14 cellular contexts compared by ENCODE assay signal in the genomic region with DNA sequence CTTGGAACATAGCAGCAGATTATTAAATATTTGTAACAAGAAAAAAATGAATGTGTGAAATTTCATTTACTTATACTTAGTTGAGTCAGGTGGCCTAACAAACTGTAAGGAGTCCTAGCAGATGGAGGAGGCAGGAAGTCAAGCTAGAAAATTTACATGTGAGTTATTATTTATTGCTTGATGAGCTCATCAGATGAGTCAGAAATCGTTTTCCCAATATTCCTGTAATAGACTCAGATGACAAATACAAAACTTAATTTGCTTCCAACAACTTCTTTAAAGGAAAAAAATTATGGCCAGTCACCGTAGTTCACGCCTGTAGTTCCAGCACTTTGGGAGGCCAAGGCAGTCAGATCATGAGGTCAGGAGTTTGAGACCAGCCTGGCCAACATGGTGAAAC. TPM values are rescaled to one million over a fixed set of nuclear protein-coding genes. Genes with fewer than 3 reads are reported as not detected.
DNase-seq lines count a peak whose midpoint lies in the region; FAIRE-seq and TF ChIP-seq lines count a peak whose summit lies in the region.
"Had no signal": no experiment of that assay in that cellular context is flagged by ENCODE, and none has a peak within 500 bp of the region (broad histone marks: within the 10 kb centered on the region; RNA-seq: fewer than 3 reads in every experiment).

No MANE protein-coding gene starts in this region.

- WGBS in trophoblast cell (ENCODE audit: extremely low coverage, insufficient coverage, insufficient read length) = no CpG with 5 or more reads among the region's 3 CpGs

- no peak overlapping the region for H4K12ac ChIP-seq in trophoblast cell (ENCODE audit: low read depth, low read length)

- no peak overlapping the region for H3K4ac ChIP-seq in trophoblast cell (ENCODE audit: low read depth, low read length)

- no peak overlapping the region for H3K4me3 ChIP-seq in trophoblast cell (ENCODE audit: low read depth, low read length)
- H3K4me3 ChIP-seq: colonic mucosa, GM12878 had no signal

- no peaks in the 10 kb centered on the region for H3K79me2 ChIP-seq in trophoblast cell (ENCODE audit: control insufficient read depth, insufficient read depth, low read length, poor library complexity)

- H3K23ac ChIP-seq in trophoblast cell (ENCODE audit: low read length) = no peak overlapping the region

- no peak overlapping the region for H3K18ac ChIP-seq in trophoblast cell (ENCODE audit: low read length)

- H3K4me2 ChIP-seq in trophoblast cell (ENCODE audit: low read length) = no peak overlapping the region

- POLR2A ChIA-PET in RWPE1 (lab: Yijun Ruan, JAX; ENCODE audit: low non-redundant PET) = interaction anchor here (0.6 kb wide), 1 partner anchor 44 kb away, joined by 3 read pairs; the partner anchor contains the start of gene PRRC2C

- no peak overlapping the region for H3K14ac ChIP-seq in trophoblast cell (ENCODE audit: low read length)

- H3K27ac ChIP-seq in RWPE1 = peak overlapping the region; percentile 81
- no peak overlapping the region for H3K27ac ChIP-seq in trophoblast cell (ENCODE audit: low read depth, low read length)
- H3K27ac ChIP-seq: colonic mucosa had no signal

- H2AK5ac ChIP-seq in trophoblast cell (ENCODE audit: low read length) = no peak overlapping the region

- H3K9me3 ChIP-seq in trophoblast cell (ENCODE audit: insufficient read depth, low read depth, low read length) = no peaks in the 10 kb centered on the region
- H3K9me3 ChIP-seq: colonic mucosa had no signal

- CTCF ChIA-PET in RWPE1 (lab: Yijun Ruan, JAX) = no interaction called here

- no peak for TF ChIP-seq CTCF in RWPE1 (conservative IDR thresholded peaks at IDR 0.05; ENCODE audit: low read depth)

- no peaks in the 10 kb centered on the region for H3K79me1 ChIP-seq in trophoblast cell (ENCODE audit: low read length)

- no peak overlapping the region for H2AFZ ChIP-seq in trophoblast cell (ENCODE audit: insufficient read depth, low read length, poor library complexity)

- no peaks in the 10 kb centered on the region for H3K36me3 ChIP-seq in trophoblast cell (ENCODE audit: control insufficient read depth in 1 of 2, insufficient read depth in 2 of 2, low read length in 2 of 2)
- H3K36me3 ChIP-seq: colonic mucosa had no signal

- H3K27me3 ChIP-seq in trophoblast cell (ENCODE audit: insufficient read depth, low read length) = no peaks in the 10 kb centered on the region
- H3K27me3 ChIP-seq: colonic mucosa had no signal

- H2BK120ac ChIP-seq in trophoblast cell (ENCODE audit: insufficient read depth, low read length, poor library complexity) = no peak overlapping the region

- H2BK12ac ChIP-seq in trophoblast cell (ENCODE audit: low read length) = no peak overlapping the region

- H3K9ac ChIP-seq in trophoblast cell (ENCODE audit: low read length) = no peak overlapping the region

- no peak overlapping the region for H4K91ac ChIP-seq in trophoblast cell (ENCODE audit: low read depth, low read length)

- no peak overlapping the region for H2BK5ac ChIP-seq in trophoblast cell (ENCODE audit: low read depth, low read length, poor library complexity)

- DNase-seq in HCEC 1CT (peak; percentile 93), RWPE1 (ENCODE audit: low spot score) (peak; percentile 66), fibroblast of peridontal ligament (ENCODE audit: extremely low read depth) (peak; percentile 59), urothelium cell line (ENCODE audit: low spot score) (peak; percentile 40), trophoblast cell (no peak), GF-D8 (lab: John Stamatoyannopoulos, UW) (no peak), NCI-H524 treated with DMSO at 0.1 percent for 48 hours (lab: John Stamatoyannopoulos, UW) (no peak)
- DNase-seq: activated CD4-positive, alpha-beta memory T cell treated with anti-CD3 and anti-CD28 coated beads for 36 hours; activated naive CD4-positive, alpha-beta T cell treated with Interleukin-2 at 50 U/mL for 16 hours; colonic mucosa; glutamatergic neuron; NCI-H1048; OCI-M1 had no signal

- H4K8ac ChIP-seq in trophoblast cell (ENCODE audit: low read depth, low read length) = no peak overlapping the region

- H3K4me1 ChIP-seq in trophoblast cell (ENCODE audit: control insufficient read depth in 1 of 2, insufficient read depth in 2 of 2, low read length in 2 of 2) = no peaks in the 10 kb centered on the region
- H3K4me1 ChIP-seq: colonic mucosa had no signal

- FAIRE-seq in urothelium cell line (lab: Jason Lieb, UNC) = no peak
- FAIRE-seq: GM12878 had no signal

RNA-seq across cellular contexts. Expression of gene PRRC2C, which starts 44.1 kb away (rescaled TPM):
- 169 and 179 TPM in 2 replicates for polyA plus RNA-seq in trophoblast cell (2013)

Comparison
In these comparisons a context has a peak if more than half of its experiments do, and no peak if none do; other contexts are left out.
1. DNase-seq: peak in HCEC 1CT (single experiment), RWPE1 (single experiment), fibroblast of peridontal ligament (single experiment) and urothelium cell line (single experiment); none in trophoblast cell (0 of 2), GF-D8 (single experiment) and NCI-H524 treated with DMSO at 0.1 percent for 48 hours (single experiment).